Comparison of ENCODE assay signal across 8 cellular contexts in the genomic region with DNA sequence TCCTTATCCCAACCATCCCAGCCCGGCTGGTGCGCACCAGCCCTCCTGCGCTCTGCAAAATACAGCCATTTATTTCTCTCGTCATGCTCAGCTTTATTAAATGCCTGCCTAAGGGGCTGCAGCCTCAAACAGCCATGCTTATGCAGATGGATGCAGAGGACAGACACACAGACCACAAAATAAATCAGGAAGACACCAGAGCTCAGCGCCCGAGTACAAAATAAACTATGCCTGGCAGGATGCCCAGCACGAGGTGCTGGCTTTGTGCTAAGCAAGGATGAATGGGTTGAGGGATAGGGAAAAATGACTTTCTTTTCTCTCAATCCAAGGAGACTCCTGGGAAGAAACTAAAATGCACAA.
DNase-seq lines count a peak whose midpoint lies in the region; ATAC-seq lines count a peak whose summit lies in the region.

No MANE protein-coding gene starts in this region.

- no peak overlapping the region for H2BK15ac ChIP-seq in neuronal stem cell (ENCODE audit: low read length)

- no peak overlapping the region for H3K4me2 ChIP-seq in neuronal stem cell (ENCODE audit: insufficient read depth, low read length, poor library complexity, severe bottlenecking)

- H3K79me1 ChIP-seq in neuronal stem cell (ENCODE audit: low read depth, low read length): no peaks in the 10 kb centered on the region

- H3K14ac ChIP-seq in neuronal stem cell (ENCODE audit: low read length): peak overlapping the region; percentile 41

- no peak overlapping the region for H2BK5ac ChIP-seq in neuronal stem cell (ENCODE audit: low read length)

- H3K4me1 ChIP-seq in neuronal stem cell (ENCODE audit: control insufficient read depth in 2 of 2, insufficient read depth in 1 of 2, low read depth in 1 of 2, low read length in 2 of 2): peaks cover 2 to 14% of the 10 kb centered on the region in 2 donors

- no peak overlapping the region for H4K91ac ChIP-seq in neuronal stem cell (ENCODE audit: low read depth, low read length, poor library complexity)

- peaks cover 0 to 3% of the 10 kb centered on the region in 2 donors for H3K9me3 ChIP-seq in neuronal stem cell (replicated peaks in 1 of 2; ENCODE audit: control insufficient read depth in 2 of 2, insufficient read depth in 1 of 2, low read depth in 1 of 2, low read length in 2 of 2)

- no peak overlapping the region for H3K4ac ChIP-seq in neuronal stem cell (ENCODE audit: low read length)

- no peak overlapping the region for H3K23ac ChIP-seq in neuronal stem cell (ENCODE audit: low read depth, low read length, poor library complexity)

- no CpG with 5 or more reads among the region's 7 CpGs for WGBS in neuronal stem cell (ENCODE audit: extremely low coverage in 2 of 2, insufficient read length in 2 of 2, insufficient replicate concordance in 1 of 2), 2 donors

- peaks cover 0 to 88% (median 0%) of the 10 kb centered on the region in 3 experiments for H3K27me3 ChIP-seq in neuronal stem cell (ENCODE audit: control insufficient read depth in 3 of 3, insufficient read depth in 3 of 3, low read depth in 1 of 3, low read length in 3 of 3)

- peak; percentile 72 for DNase-seq in COLO829 (ENCODE audit: low spot score)
- DNase-seq in NCI-H2081 (lab: John Stamatoyannopoulos, UW): peak; percentile 77 to 88
- DNase-seq in epidermal melanocyte (ENCODE audit: insufficient read length, low spot score): peak; percentile 73
- DNase-seq in neuronal stem cell (ENCODE audit: low spot score): no peak
- no peak for DNase-seq in stimulated activated CD4-positive, alpha-beta T cell treated with anti-CD3 and anti-CD28 coated beads, Interleukin-4, amount 100 ng/mL, for 24 hours
- no peak for DNase-seq in T1000 (lab: John Stamatoyannopoulos, UW)

- no peak overlapping the region for H2AFZ ChIP-seq in neuronal stem cell (ENCODE audit: low read length)

- no peaks in the 10 kb centered on the region for H3K36me3 ChIP-seq in neuronal stem cell (replicated peaks in 1 of 2; ENCODE audit: control insufficient read depth in 2 of 2, insufficient read depth in 2 of 2, low read length in 2 of 2)

- no peak overlapping the region for H3K9ac ChIP-seq in neuronal stem cell (ENCODE audit: low read depth, low read length, poor library complexity)

- no peak overlapping the region for H2BK12ac ChIP-seq in neuronal stem cell (ENCODE audit: low read length)

- H3K27ac ChIP-seq in neuronal stem cell (replicated peaks; ENCODE audit: low read length): no peak overlapping the region

- H2AK5ac ChIP-seq in neuronal stem cell (ENCODE audit: low read depth, low read length): peak overlapping the region; percentile 60

- H3K18ac ChIP-seq in neuronal stem cell (ENCODE audit: low read length): peak overlapping the region; percentile 35

- no peak overlapping the region for H2BK120ac ChIP-seq in neuronal stem cell (ENCODE audit: low read depth, low read length)

- ATAC-seq in GM18861 (IDR thresholded peaks at IDR 0.05; ENCODE audit: unreplicated experiment): no peak
- ATAC-seq in HG02840 (IDR thresholded peaks at IDR 0.05; ENCODE audit: low FRiP score, unreplicated experiment): no peak

- no peak overlapping the region for H3K4me3 ChIP-seq in neuronal stem cell (ENCODE audit: low read length in 2 of 2)

- H4K8ac ChIP-seq in neuronal stem cell (ENCODE audit: low read depth, low read length): no peak overlapping the region

Comparison
In these comparisons a context has a peak if more than half of its experiments do, and no peak if none do; other contexts are left out.
1. DNase-seq: peak in COLO829 (single experiment), NCI-H2081 (2 of 2) and epidermal melanocyte (single experiment); none in neuronal stem cell (single experiment), stimulated activated CD4-positive, alpha-beta T cell treated with anti-CD3 and anti-CD28 coated beads, Interleukin-4, amount 100 ng/mL, for 24 hours (single experiment) and T1000 (single experiment).